1 cellular context compared by ENCODE assay signal in the genomic region with DNA sequence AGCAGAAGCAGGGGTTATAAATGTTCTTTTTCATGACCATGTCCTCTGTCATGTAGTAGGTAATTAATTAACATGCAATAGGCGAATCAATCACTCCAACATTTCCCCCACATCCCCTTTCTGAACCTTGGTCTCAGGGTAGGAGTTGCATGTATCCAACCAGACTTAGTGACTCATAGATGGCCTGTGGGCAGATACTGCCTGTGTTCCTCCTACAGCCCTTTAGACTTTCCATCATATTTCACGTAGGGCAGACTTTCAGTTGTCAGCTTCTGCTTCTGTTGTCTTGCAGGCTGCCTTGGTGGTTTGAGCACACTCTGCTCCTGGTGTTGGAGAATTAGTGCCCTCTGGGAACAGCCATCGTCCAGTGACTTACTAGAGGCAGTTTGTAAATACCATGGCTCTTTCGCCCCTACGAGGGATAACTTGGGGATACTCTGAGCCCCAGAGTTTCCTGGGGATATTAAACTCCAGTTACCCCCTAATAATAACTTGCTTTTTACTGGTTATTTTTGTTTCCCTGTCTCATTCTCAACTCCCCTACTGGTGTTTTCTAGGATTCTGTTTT.
TF ChIP-seq lines count a peak whose summit lies in the region.

No MANE protein-coding gene starts in this region.

TF ChIP-seq in K562, 482 proteins besides CTCF, POLR2A, EP300 and RAD21 (continued from another document):
- TF ChIP-seq, protein P1, sequence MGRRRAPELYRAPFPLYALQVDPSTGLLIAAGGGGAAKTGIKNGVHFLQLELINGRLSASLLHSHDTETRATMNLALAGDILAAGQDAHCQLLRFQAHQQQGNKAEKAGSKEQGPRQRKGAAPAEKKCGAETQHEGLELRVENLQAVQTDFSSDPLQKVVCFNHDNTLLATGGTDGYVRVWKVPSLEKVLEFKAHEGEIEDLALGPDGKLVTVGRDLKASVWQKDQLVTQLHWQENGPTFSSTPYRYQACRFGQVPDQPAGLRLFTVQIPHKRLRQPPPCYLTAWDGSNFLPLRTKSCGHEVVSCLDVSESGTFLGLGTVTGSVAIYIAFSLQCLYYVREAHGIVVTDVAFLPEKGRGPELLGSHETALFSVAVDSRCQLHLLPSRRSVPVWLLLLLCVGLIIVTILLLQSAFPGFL (CRISPR knock-in tag; IDR thresholded peaks at IDR 0.05) = no peak
- TF ChIP-seq CTBP1 (IDR thresholded peaks at IDR 0.05; ENCODE audit: borderline replicate concordance) = peak; percentile 18; the same call in 1 of the 2 replicates
- peak; percentile 37 to 56; a peak in 3 of 4 replicates for TF ChIP-seq TRIM24 (IDR thresholded peaks at IDR 0.05)
- TF ChIP-seq, protein P2, sequence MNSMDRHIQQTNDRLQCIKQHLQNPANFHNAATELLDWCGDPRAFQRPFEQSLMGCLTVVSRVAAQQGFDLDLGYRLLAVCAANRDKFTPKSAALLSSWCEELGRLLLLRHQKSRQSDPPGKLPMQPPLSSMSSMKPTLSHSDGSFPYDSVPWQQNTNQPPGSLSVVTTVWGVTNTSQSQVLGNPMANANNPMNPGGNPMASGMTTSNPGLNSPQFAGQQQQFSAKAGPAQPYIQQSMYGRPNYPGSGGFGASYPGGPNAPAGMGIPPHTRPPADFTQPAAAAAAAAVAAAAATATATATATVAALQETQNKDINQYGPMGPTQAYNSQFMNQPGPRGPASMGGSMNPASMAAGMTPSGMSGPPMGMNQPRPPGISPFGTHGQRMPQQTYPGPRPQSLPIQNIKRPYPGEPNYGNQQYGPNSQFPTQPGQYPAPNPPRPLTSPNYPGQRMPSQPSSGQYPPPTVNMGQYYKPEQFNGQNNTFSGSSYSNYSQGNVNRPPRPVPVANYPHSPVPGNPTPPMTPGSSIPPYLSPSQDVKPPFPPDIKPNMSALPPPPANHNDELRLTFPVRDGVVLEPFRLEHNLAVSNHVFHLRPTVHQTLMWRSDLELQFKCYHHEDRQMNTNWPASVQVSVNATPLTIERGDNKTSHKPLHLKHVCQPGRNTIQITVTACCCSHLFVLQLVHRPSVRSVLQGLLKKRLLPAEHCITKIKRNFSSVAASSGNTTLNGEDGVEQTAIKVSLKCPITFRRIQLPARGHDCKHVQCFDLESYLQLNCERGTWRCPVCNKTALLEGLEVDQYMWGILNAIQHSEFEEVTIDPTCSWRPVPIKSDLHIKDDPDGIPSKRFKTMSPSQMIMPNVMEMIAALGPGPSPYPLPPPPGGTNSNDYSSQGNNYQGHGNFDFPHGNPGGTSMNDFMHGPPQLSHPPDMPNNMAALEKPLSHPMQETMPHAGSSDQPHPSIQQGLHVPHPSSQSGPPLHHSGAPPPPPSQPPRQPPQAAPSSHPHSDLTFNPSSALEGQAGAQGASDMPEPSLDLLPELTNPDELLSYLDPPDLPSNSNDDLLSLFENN (IDR thresholded peaks at IDR 0.05; ENCODE audit: low read depth in 2 of 2, low read length in 2 of 2) = no peak
